Comparison of ENCODE assay signal across 10 cellular contexts in genomic region chr6:112087916-112088315, GRCh38. TPM values are rescaled to one million over a fixed set of nuclear protein-coding genes. Genes with fewer than 3 reads are reported as not detected.
DNase-seq lines count a peak whose midpoint lies in the region; ATAC-seq and TF ChIP-seq lines count a peak whose summit lies in the region.
"Had no signal": no experiment of that assay in that cellular context is flagged by ENCODE, and none has a peak within 500 bp of the region (broad histone marks: within the 10 kb centered on the region; RNA-seq: fewer than 3 reads in every experiment).

No MANE protein-coding gene starts in this region.

- H3K27ac Mint-ChIP-seq in natural killer cell: no peak overlapping the region

- DNase-seq in ACHN: peak; percentile 4
- DNase-seq in SHP77 treated with DMSO at 0.1 percent for 48 hours (lab: John Stamatoyannopoulos, UW): no peak
- no peak for DNase-seq in natural killer cell
- DNase-seq in NCI-H2029 treated with DMSO at 0.1 percent for 48 hours (lab: John Stamatoyannopoulos, UW): no peak
- DNase-seq in NCI-H1694 treated with DMSO at 0.1 percent for 48 hours (lab: John Stamatoyannopoulos, UW): no peak

- in situ Hi-C loops in ACHN (cut with HindIII; ENCODE audit: low pct_ligation_motif_present, low pct_unique_long_range_greater_than_20kb, low sequenced_read_pairs): no loop called here

- intact Hi-C loops in natural killer cell (cut with micrococcal nuclease): loop anchor here (1.0 to 5.0 kb wide), 4 partner anchors 75 to 829 kb away; partner anchors contain the start of genes FYN and REV3L

- H3K27ac ChIP-seq in HUES6 (ENCODE audit: low read depth, low read length) (no peak overlapping the region), cingulate gyrus (ENCODE audit: low read depth, low read length) (peak overlapping the region; percentile 70), mucosa of rectum (ENCODE audit: low read depth in 2 of 2, low read length in 2 of 2) (peak overlapping the region; percentile 68 to 74)

- H3K9me3 Mint-ChIP-seq in natural killer cell: no peaks in the 10 kb centered on the region

- H3K9ac ChIP-seq in HUES6 (ENCODE audit: low read length) (peak overlapping the region; percentile 57), mucosa of rectum (ENCODE audit: low read depth in 1 of 2, low read length in 2 of 2) (peak overlapping the region; percentile 71 to 75)

- H3K4me3 ChIP-seq in HUES6 (ENCODE audit: low read depth, low read length) (peak overlapping the region; percentile 94), mucosa of rectum (ENCODE audit: low read length in 2 of 2) (peak overlapping the region; percentile 80 to 94)

- no peak for ATAC-seq in natural killer cell

- H3K36me3 Mint-ChIP-seq in natural killer cell: no peaks in the 10 kb centered on the region

- no peaks in the 10 kb centered on the region for H3K4me1 ChIP-seq in HUES6 (ENCODE audit: control insufficient read depth, insufficient read depth, low read length)
- H3K4me1 ChIP-seq in mucosa of rectum (ENCODE audit: control insufficient read depth in 2 of 2, insufficient read depth in 2 of 2, low read length in 2 of 2): peaks cover 3% of the 10 kb centered on the region in 2 donors

- peaks cover 0 to 5% of the 10 kb centered on the region in 2 donors for H3K4me1 Mint-ChIP-seq in natural killer cell

- H3K27me3 ChIP-seq in HUES6 (ENCODE audit: control insufficient read depth, insufficient read depth, low read length): peaks cover 5% of the 10 kb centered on the region; the same call in 1 of the 2 replicates
- H3K27me3 ChIP-seq in mucosa of rectum (ENCODE audit: control insufficient read depth in 2 of 2, insufficient read depth in 2 of 2, low read length in 2 of 2): no peaks in the 10 kb centered on the region

- H3K9me3 ChIP-seq in HUES6 (ENCODE audit: control insufficient read depth, insufficient read depth, low read depth, low read length): no peaks in the 10 kb centered on the region
- H3K9me3 ChIP-seq in mucosa of rectum (ENCODE audit: control insufficient read depth in 2 of 2, low read length in 2 of 2): no peaks in the 10 kb centered on the region

- H3K36me3 ChIP-seq in HUES6 (ENCODE audit: control insufficient read depth, insufficient read depth, low read length): peaks cover 18% of the 10 kb centered on the region; the same call in 1 of the 2 replicates
- H3K36me3 ChIP-seq in mucosa of rectum (ENCODE audit: control insufficient read depth in 2 of 2, insufficient read depth in 2 of 2, low read length in 2 of 2): no peaks in the 10 kb centered on the region

- TF ChIP-seq CTCF in natural killer cell (IDR thresholded peaks at IDR 0.05): no peak

- H3K27me3 Mint-ChIP-seq in natural killer cell (ENCODE audit: low read depth in 2 of 2): peaks cover 28 to 38% of the 10 kb centered on the region in 2 donors

- H3K4me3 Mint-ChIP-seq in natural killer cell: no peak overlapping the region

RNA-seq across cellular contexts. Expression of gene FAM229B, which starts 0.5 kb away (rescaled TPM):
- 1 to 10 TPM in 1 of 3 donors, under 1 TPM in 2; 0.97 to 1.1 (median 0.99) TPM for total RNA-seq in natural killer cell

RNA-seq across cellular contexts. Expression of gene TUBE1, which starts 0.6 kb away (rescaled TPM):
- total RNA-seq in natural killer cell: 10 to 100 TPM; 15.6 to 31.2 (median 23.7) TPM

RNA-seq across cellular contexts. Expression of gene CCN6, which starts 34.0 kb away (rescaled TPM):
- not detected for total RNA-seq in natural killer cell
- total RNA-seq: Daoy, mucosa of gallbladder had no signal
